Comparison of ENCODE assay signal across 8 cellular contexts in the genomic region with DNA sequence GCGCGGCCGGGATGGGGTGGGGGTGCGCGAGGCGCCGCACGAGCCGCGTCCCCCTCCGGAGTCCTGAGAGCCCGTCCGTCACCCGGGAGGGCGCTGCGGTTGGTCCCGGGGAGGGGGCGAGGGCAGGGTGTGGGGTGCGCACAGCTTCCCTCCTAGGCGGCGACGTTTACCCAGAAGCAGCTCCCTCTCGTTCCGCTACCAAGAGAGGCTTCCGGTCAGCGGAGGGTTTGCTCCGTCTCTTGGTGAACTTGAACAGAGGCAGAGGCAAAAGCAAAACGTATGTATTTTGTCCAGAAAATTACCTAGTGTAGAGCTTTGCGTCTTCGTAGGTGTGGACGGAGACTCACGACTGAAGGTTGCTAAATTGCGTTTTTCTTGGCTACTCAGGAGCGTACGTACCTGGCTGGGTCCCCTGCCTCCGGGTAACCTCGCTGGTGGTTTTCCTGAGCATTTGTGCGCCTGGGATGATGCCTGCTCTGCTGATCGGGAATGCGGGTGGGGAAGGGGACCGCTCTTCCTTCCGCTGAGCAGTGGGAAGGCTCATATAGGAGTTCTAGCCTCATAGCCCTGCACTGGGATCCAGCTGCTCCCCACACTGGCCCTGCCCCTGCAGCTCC. TPM values are rescaled to one million over a fixed set of nuclear protein-coding genes. Genes with fewer than 3 reads are reported as not detected.
A peak's percentile ranks its signal among the peaks of the same experiment; 100 is the strongest.
DNase-seq lines count a peak whose midpoint lies in the region; ATAC-seq and TF ChIP-seq lines count a peak whose summit lies in the region.

No MANE protein-coding gene starts in this region.

- H3K4me1 Mint-ChIP-seq in natural killer cell = peaks cover 13 to 19% of the 10 kb centered on the region in 2 donors

- peaks cover 5 to 25% (median 6%) of the 10 kb centered on the region in 3 donors for H3K4me1 ChIP-seq in esophagus squamous epithelium

- H3K27me3 Mint-ChIP-seq in natural killer cell (ENCODE audit: low read depth in 2 of 2) = peaks cover 35 to 51% of the 10 kb centered on the region in 2 donors

- H3K4me3 ChIP-seq in AG04450 (ENCODE audit: low read depth, low read length) (0 out of 2 replicates have a peak overlapping the region, but pooled peaks have one; percentile 10), esophagus squamous epithelium (peak overlapping the region; percentile 33 to 72 (median 50))

- H3K9me3 ChIP-seq in AG04450 (ENCODE audit: control insufficient read depth, insufficient read depth, low read length) = no peaks in the 10 kb centered on the region; the same call in 1 of the 2 replicates
- no peaks in the 10 kb centered on the region for H3K9me3 ChIP-seq in esophagus squamous epithelium

- no peaks in the 10 kb centered on the region for H3K36me3 ChIP-seq in esophagus squamous epithelium

- DNase-seq in AG04450 (ENCODE audit: low read depth, low spot score) = no peak
- DNase-seq in NCI-H146 (lab: John Stamatoyannopoulos, UW) = peak; percentile 48
- no peak for DNase-seq in esophagus squamous epithelium (lab: John Stamatoyannopoulos, UW)
- no peak for DNase-seq in natural killer cell
- no peak for DNase-seq in NCI-H1930 (lab: John Stamatoyannopoulos, UW)
- DNase-seq in ureter (ENCODE audit: low spot score) = no peak
- no peak for DNase-seq in stimulated activated CD4-positive, alpha-beta T cell treated with anti-CD3 and anti-CD28 coated beads, Interleukin-4, amount 100 ng/mL, for 24 hours

- POLR2A ChIA-PET in AG04450 (lab: Yijun Ruan, JAX) = no interaction called here

- no peaks in the 10 kb centered on the region for H3K36me3 Mint-ChIP-seq in natural killer cell

- TF ChIP-seq CTCF in AG04450 (IDR thresholded peaks at IDR 0.05; ENCODE audit: low read depth, low read length) (no peak), esophagus squamous epithelium (IDR thresholded peaks at IDR 0.05) (no peak), natural killer cell (IDR thresholded peaks at IDR 0.05) (no peak)

- ATAC-seq in natural killer cell = peak in 1 of 3 donors; percentile 27
- no peak for ATAC-seq in GM19455 (IDR thresholded peaks at IDR 0.05; ENCODE audit: unreplicated experiment)

- CTCF ChIA-PET in AG04450 (lab: Charles Lee) = interaction anchor here (0.9 kb wide), 1 partner anchor 479 kb away, joined by 5 read pairs; no protein-coding TSS in a partner anchor

- no peaks in the 10 kb centered on the region for H3K9me3 Mint-ChIP-seq in natural killer cell

- intact Hi-C loops in esophagus squamous epithelium (cut with DNase I) = no loop called here
- intact Hi-C loops in natural killer cell (cut with micrococcal nuclease) = no loop called here

- H3K4me3 Mint-ChIP-seq in natural killer cell = peak overlapping the region; percentile 64

- H3K27ac Mint-ChIP-seq in natural killer cell = no peak overlapping the region

- H3K27me3 ChIP-seq in AG04450 (ENCODE audit: control insufficient read depth, insufficient read depth, low read length) = peaks cover 30% of the 10 kb centered on the region
- H3K27me3 ChIP-seq in esophagus squamous epithelium = peaks cover 0 to 96% (median 6%) of the 10 kb centered on the region in 4 donors

- TF ChIP-seq POLR2A in esophagus squamous epithelium (IDR thresholded peaks at IDR 0.05) = no peak

- H3K27ac ChIP-seq in AG04450 (ENCODE audit: low read depth, low read length) (no peak overlapping the region), esophagus squamous epithelium (peak overlapping the region in 1 of 4 donors; percentile 28)

- WGBS in esophagus squamous epithelium, 2 donors = 4 to 6% methylated on average over 13 to 20 of the region's 42 CpGs

RNA-seq across cellular contexts. Expression of gene WSCD1, which starts 0.8 kb away (rescaled TPM):
- 0.12 and 0.20 TPM in 2 replicates for polyA plus RNA-seq in AG04450 (2011; rRNA removed)
- 0.14 and 0.26 TPM in 2 replicates for polyA minus RNA-seq in AG04450 (2011; rRNA and poly(A)+ RNA removed)
- total RNA-seq in esophagus squamous epithelium (1 to 10 TPM in 2 of 4 donors, under 1 TPM in 1, not detected in 1; 0.22 to 1.6 (median 1.5) TPM), natural killer cell (1 to 10 TPM in 2 of 3 donors, under 1 TPM in 1; 0.47 to 2.1 (median 1.9) TPM), ureter (3.6 TPM)
